ENCODE assay signal across 8 cellular contexts in genomic region chr11:62787005-62787759, GRCh38. TPM values are rescaled to one million over a fixed set of nuclear protein-coding genes. Genes with fewer than 3 reads are reported as not detected.
A peak's percentile ranks its signal among the peaks of the same experiment; 100 is the strongest.
DNase-seq lines count a peak whose midpoint lies in the region; ATAC-seq, FAIRE-seq and TF ChIP-seq lines count a peak whose summit lies in the region.

Gene TMEM179B, plus strand, starts transcription at chr11:62787402. Its CDS starts 30 bp downstream, at chr11:62787432.

- peak; percentile 65 for ATAC-seq in GM21423 (IDR thresholded peaks at IDR 0.05; ENCODE audit: unreplicated experiment)
- peak; percentile 87 for ATAC-seq in mucosa of descending colon

- H3K9me2 ChIP-seq in OCI-LY1 (ENCODE audit: low read depth, low read length) = no peaks in the 10 kb centered on the region

- peak within 1 kb of the TSS; percentile 95 for H3K27ac ChIP-seq in HUES64 (ENCODE audit: low read depth, low read length)
- H3K27ac ChIP-seq in OCI-LY1 (ENCODE audit: low read depth, low read length, poor library complexity, severe bottlenecking) = peak within 1 kb of the TSS; percentile 66

- H3K4me3 ChIP-seq in HUES64 (ENCODE audit: low read length) = peak within 1 kb of the TSS; percentile 84
- peak within 1 kb of the TSS; percentile 95 for H3K4me3 ChIP-seq in OCI-LY1 (ENCODE audit: low read depth, low read length, poor library complexity, severe bottlenecking)
- peak within 1 kb of the TSS; percentile 98 for H3K4me3 ChIP-seq in mucosa of descending colon

- H2AFZ ChIP-seq in OCI-LY1 (ENCODE audit: low read length) = no peak within 1 kb of the TSS

- peak within 1 kb of the TSS; percentile 92 for H3K9ac ChIP-seq in HUES64 (ENCODE audit: low read depth, low read length)
- H3K9ac ChIP-seq in OCI-LY1 (ENCODE audit: low read length) = peak within 1 kb of the TSS; percentile 92

- H3K79me2 ChIP-seq in OCI-LY1 (ENCODE audit: insufficient read depth, low read length) = peaks cover 11% of the 10 kb centered on the region; the same call in 1 of the 2 replicates

- H3K4me1 ChIP-seq in HUES64 (ENCODE audit: insufficient read depth, low read length) = peaks cover 2% of the 10 kb centered on the region; the same call in 1 of the 2 replicates
- peaks cover 46% of the 10 kb centered on the region for H3K4me1 ChIP-seq in OCI-LY1 (ENCODE audit: insufficient read depth, low read length, severe bottlenecking)
- peaks cover 35% of the 10 kb centered on the region for H3K4me1 ChIP-seq in mucosa of descending colon (ENCODE audit: low read depth)

- H4K20me1 ChIP-seq in OCI-LY1 (ENCODE audit: insufficient read depth, low read length) = no peaks in the 10 kb centered on the region

- no peak for FAIRE-seq in D721Med (lab: Jason Lieb, UNC)

- TF ChIP-seq CTCF in D721Med (IDR thresholded peaks at IDR 0.05; ENCODE audit: insufficient read depth, missing control alignments) (peak; percentile 54), OCI-LY1 (IDR thresholded peaks at IDR 0.05; ENCODE audit: low read length) (peak; percentile 39), mucosa of descending colon (IDR thresholded peaks at IDR 0.05) (peak; percentile 44)

- WGBS in HUES64 = under 1% methylated on average over 88 of the region's 88 CpGs

- H3F3A ChIP-seq in OCI-LY1 (ENCODE audit: insufficient read depth, low read length) = no peaks in the 10 kb centered on the region

- H3K9me3 ChIP-seq in HUES64 (ENCODE audit: insufficient read depth, low read depth, low read length) = no peaks in the 10 kb centered on the region
- no peaks in the 10 kb centered on the region for H3K9me3 ChIP-seq in OCI-LY1 (ENCODE audit: low read length)
- H3K9me3 ChIP-seq in mucosa of descending colon = no peaks in the 10 kb centered on the region

- H3K4me2 ChIP-seq in OCI-LY1 (ENCODE audit: low read length) = peak within 1 kb of the TSS; percentile 98

- DNase-seq in D721Med (ENCODE audit: insufficient read length, low spot score) (peak; percentile 95), epidermal melanocyte (ENCODE audit: insufficient read length, low spot score) (peak; percentile 98), mucosa of descending colon (peak; percentile 96 to 100 (median 98))
- peak; percentile 99 for DNase-seq in activated CD8-positive, alpha-beta memory T cell treated with anti-CD3 and anti-CD28 coated beads, Interleukin-2, amount 50 U/mL, for 48 hours
- DNase-seq in stimulated activated CD8-positive, alpha-beta memory T cell treated with anti-CD3 and anti-CD28 coated beads, Interleukin-4, amount 100 ng/mL, for 24 hours (ENCODE audit: low read depth) = peak; percentile 97

- no peaks in the 10 kb centered on the region for H3K27me3 ChIP-seq in HUES64 (ENCODE audit: insufficient read depth, low read length)
- H3K27me3 ChIP-seq in OCI-LY1 (ENCODE audit: insufficient read depth, low read length) = no peaks in the 10 kb centered on the region

- intact Hi-C loops in mucosa of descending colon (cut with DNase I, micrococcal nuclease) = loop anchor here in 1 of 2 donors (2.0 kb wide), 1 partner anchor 76 kb away; no protein-coding TSS in a partner anchor

- H3K36me3 ChIP-seq in HUES64 (ENCODE audit: insufficient read depth, low read length) (peaks cover 50% of the 10 kb centered on the region), OCI-LY1 (ENCODE audit: insufficient read depth, low read length) (peaks cover 30% of the 10 kb centered on the region; the same call in 1 of the 2 replicates), mucosa of descending colon (ENCODE audit: low read depth) (no peaks in the 10 kb centered on the region)

RNA-seq across cellular contexts. Expression of gene TMEM179B, which starts in this region (rescaled TPM):
- polyA plus RNA-seq in HUES64 (2013, experiment 1 of 2) = 27.7 TPM
- 22.1 TPM for polyA plus RNA-seq in HUES64 (2013, experiment 2 of 2)
- 10 to 100 TPM; 39.8 to 62.2 (median 54.0) TPM for total RNA-seq in mucosa of descending colon

Comparison
In these comparisons a context has a peak if more than half of its experiments do, and no peak if none do; other contexts are left out.
1. Peak in every context shown above with its lines: DNase-seq, ATAC-seq, H3K4me3 ChIP-seq and H3K27ac ChIP-seq.